ENCODE assay signal across 16 cellular contexts in the genomic region with DNA sequence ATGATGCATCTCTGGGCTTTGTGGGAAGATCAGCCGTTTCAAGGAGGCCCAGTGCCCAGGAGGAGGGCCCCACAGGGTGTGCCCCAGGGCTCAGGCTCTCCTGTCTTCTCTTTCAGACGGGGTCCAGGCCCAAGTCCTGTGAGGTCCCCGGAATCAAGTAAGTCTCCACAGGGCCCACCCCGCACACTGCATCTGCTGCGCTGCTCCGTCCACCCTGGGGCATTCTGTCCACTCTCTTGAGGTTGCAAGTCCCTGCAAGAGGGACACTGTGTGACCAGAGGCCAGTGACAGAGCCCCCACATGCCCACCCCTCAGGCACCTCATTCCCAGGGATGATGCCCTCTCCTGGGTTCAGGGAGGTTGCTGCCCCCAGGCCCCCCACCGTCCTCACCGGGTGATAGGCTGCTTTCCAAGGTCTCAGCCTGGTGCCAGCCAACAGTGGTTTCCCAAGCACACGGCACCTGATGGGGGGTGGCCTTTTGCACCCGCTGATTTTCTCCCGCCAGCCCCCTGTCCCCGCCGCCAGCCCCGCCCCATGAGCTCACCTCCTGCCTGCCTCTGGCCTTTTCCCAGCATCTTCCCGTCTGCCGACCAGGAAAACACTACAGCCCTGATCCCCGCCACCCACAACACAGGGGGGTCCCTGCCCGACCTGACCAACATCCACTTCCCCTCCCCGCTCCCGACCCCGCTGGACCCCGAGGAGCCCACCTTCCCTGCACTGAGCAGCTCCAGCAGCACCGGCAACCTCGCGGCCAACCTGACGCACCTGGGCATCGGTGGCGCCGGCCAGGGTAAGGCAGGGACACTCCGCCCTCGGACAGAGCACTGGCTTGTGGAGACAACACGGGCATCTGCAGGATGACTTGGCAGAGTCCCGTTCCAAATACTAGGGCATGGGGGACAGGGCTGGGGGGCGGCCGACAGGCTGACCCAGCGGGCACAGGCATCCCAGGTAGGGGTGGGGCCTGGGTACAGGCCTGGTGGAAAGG. TPM values are rescaled to one million over a fixed set of nuclear protein-coding genes. Genes with fewer than 3 reads are reported as not detected.
DNase-seq lines count a peak whose midpoint lies in the region; ATAC-seq, FAIRE-seq and TF ChIP-seq lines count a peak whose summit lies in the region.
"Had no signal": no experiment of that assay in that cellular context is flagged by ENCODE, and none has a peak within 500 bp of the region (broad histone marks: within the 10 kb centered on the region; RNA-seq: fewer than 3 reads in every experiment).

No MANE protein-coding gene starts in this region.

- BruUV-seq in K562 (replicated peaks; lab: Mats Ljungman, UMichigan), result no TSS peak

- no peaks in the 10 kb centered on the region for H3K9me1 ChIP-seq in K562 (ENCODE audit: control insufficient read depth, insufficient read depth, low read length)

- H3K27ac ChIP-seq in BLaER1 (no peak overlapping the region), HEK293 (ENCODE audit: extremely low read depth, low read depth, low read length) (no peak overlapping the region), K562 (ENCODE audit: extremely low read depth, low read depth, low read length) (no peak overlapping the region), prostate gland (peak overlapping the region; percentile 22 to 86), ovary (no peak overlapping the region)
- H3K27ac ChIP-seq: A549 had no signal

- no peak for FAIRE-seq in K562 (lab: Jason Lieb, UNC)
- FAIRE-seq: A549 had no signal

- H3K27me3 ChIP-seq in BLaER1 (no peaks in the 10 kb centered on the region), K562 (ENCODE audit: control insufficient read depth in 2 of 2, insufficient read depth in 2 of 2, low read length in 2 of 2) (no peaks in the 10 kb centered on the region; a peak in 1 of 5 replicates), prostate gland (replicated peaks; ENCODE audit: insufficient read depth) (no peaks in the 10 kb centered on the region), ovary (no peaks in the 10 kb centered on the region)

- no peaks in the 10 kb centered on the region for H3K79me2 ChIP-seq in K562 (ENCODE audit: control insufficient read depth, insufficient read depth, low read length)

- no peak for DNase-seq in K562 (ENCODE audit: extremely low read depth in 1 of 4, low spot score in 3 of 4)
- no peak for DNase-seq in prostate gland (ENCODE audit: low spot score)
- no peak for DNase-seq in NCI-H2107 treated with DMSO at 0.1 percent for 48 hours (lab: John Stamatoyannopoulos, UW; ENCODE audit: unreplicated experiment)
- DNase-seq in ovary, result no peak
- no peak for DNase-seq in dedifferentiated amniotic fluid mesenchymal stem cell (ENCODE audit: extremely low spot score)
- DNase-seq: Calu3; CD4-positive, CD25-positive, alpha-beta regulatory T cell; DMS 273 treated with DMSO at 0.1 percent for 48 hours; GOT3; HFFc6; KBM-7 had no signal

- peaks cover 75% of the 10 kb centered on the region for H3K4me1 ChIP-seq in BLaER1
- peaks cover 5% of the 10 kb centered on the region; the same call in 1 of the 2 replicates for H3K4me1 ChIP-seq in HEK293 (ENCODE audit: control insufficient read depth, insufficient read depth, low read length)
- peaks cover 6 to 60% of the 10 kb centered on the region in 2 experiments; a peak in 4 of 5 replicates for H3K4me1 ChIP-seq in K562 (replicated peaks in 1 of 2; ENCODE audit: control insufficient read depth in 2 of 2, insufficient read depth in 2 of 2, low read length in 2 of 2)
- peaks cover 16% of the 10 kb centered on the region for H3K4me1 ChIP-seq in prostate gland (replicated peaks)
- peaks cover 8% of the 10 kb centered on the region for H3K4me1 ChIP-seq in ovary (ENCODE audit: insufficient read depth)
- H3K4me1 ChIP-seq: HAP-1 had no signal

- H3K36me3 ChIP-seq in BLaER1, result peaks cover 12% of the 10 kb centered on the region
- H3K36me3 ChIP-seq in HEK293 (ENCODE audit: control insufficient read depth in 2 of 2, insufficient read depth in 1 of 2, low read length in 2 of 2), result no peaks in the 10 kb centered on the region; a peak in 1 of 3 replicates
- no peaks in the 10 kb centered on the region for H3K36me3 ChIP-seq in K562 (ENCODE audit: control insufficient read depth, insufficient read depth, low read length)
- H3K36me3 ChIP-seq in prostate gland, result no peaks in the 10 kb centered on the region
- H3K36me3 ChIP-seq in ovary, result no peaks in the 10 kb centered on the region
- H3K36me3 ChIP-seq: HAP-1 had no signal

- no peak for ATAC-seq in K562

- no peak for TF ChIP-seq EP300 in K562 (IDR thresholded peaks at IDR 0.05; ENCODE audit: low read length)
- no peak for TF ChIP-seq EP300 in ovary (IDR thresholded peaks at IDR 0.05)

- no peak for TF ChIP-seq POLR2A in K562 (conservative IDR thresholded peaks at IDR 0.05)
- no peak for TF ChIP-seq POLR2A in prostate gland (IDR thresholded peaks at IDR 0.05)
- no peak for TF ChIP-seq POLR2A in ovary (IDR thresholded peaks at IDR 0.05)

- H4K20me1 ChIP-seq in BLaER1, result peaks cover 9% of the 10 kb centered on the region; the same call in 1 of the 2 replicates
- H4K20me1 ChIP-seq in K562 (replicated peaks; ENCODE audit: control insufficient read depth, insufficient read depth, low read length), result peaks cover 11% of the 10 kb centered on the region; the same call in 1 of the 2 replicates

- POLR2A ChIA-PET in HEK293 (lab: Yijun Ruan, JAX), result no interaction called here
- POLR2A ChIA-PET in K562 (lab: Yijun Ruan, JAX), result interaction anchor here (0.7 to 1.3 kb wide), 3 partner anchors 10 to 239 kb away, joined by 3 to 5 read pairs (median 3); no protein-coding TSS in a partner anchor

- intact Hi-C loops in K562 (cut with micrococcal nuclease) (no loop called here), prostate gland (cut with DNase I) (no loop called here), ovary (cut with DNase I) (no loop called here)

- in situ Hi-C loops in K562 (cut with MboI), result no loop called here

- 37% methylated on average over 21 of the region's 36 CpGs for WGBS in K562 (ENCODE audit: insufficient coverage, low coverage, missing lambda C conversion rate)
- 69% methylated on average over 36 of the region's 36 CpGs for WGBS in prostate gland
- 89 to 90% (median 89%) methylated on average over 36 of the region's 36 CpGs for WGBS in ovary, 3 donors

- H3K4me2 ChIP-seq in BLaER1 (peak overlapping the region; percentile 92), K562 (ENCODE audit: insufficient read depth, low read length) (no peak overlapping the region)
- H3K4me2 ChIP-seq: A549 had no signal

- no peak overlapping the region for H3K4me3 ChIP-seq in BLaER1
- H3K4me3 ChIP-seq in HEK293 (ENCODE audit: low read depth, low read length), result no peak overlapping the region
- H3K4me3 ChIP-seq in K562, result no peak overlapping the region
- H3K4me3 ChIP-seq in prostate gland, result no peak overlapping the region
- no peak overlapping the region for H3K4me3 ChIP-seq in ovary
- H3K4me3 ChIP-seq: A549, HAP-1 had no signal

- H2AFZ ChIP-seq in K562 (ENCODE audit: low read depth, low read length), result no peak overlapping the region

- no peak for TF ChIP-seq CTCF in HEK293 (tag by site-specific recombination; IDR thresholded peaks at IDR 0.05)
- TF ChIP-seq CTCF in K562 (IDR thresholded peaks at IDR 0.05 in 2 of 3, conservative IDR thresholded peaks at IDR 0.05 in 1 of 3; ENCODE audit: insufficient read depth in 2 of 3, low read depth in 1 of 3, low read length in 3 of 3), result no peak
- no peak for TF ChIP-seq CTCF in prostate gland (IDR thresholded peaks at IDR 0.05)
- TF ChIP-seq CTCF in ovary (IDR thresholded peaks at IDR 0.05), result no peak

- H3K9me3 ChIP-seq in BLaER1 (no peaks in the 10 kb centered on the region), HEK293 (ENCODE audit: control insufficient read depth, insufficient read depth, low read depth, low read length) (no peaks in the 10 kb centered on the region), K562 (replicated peaks; ENCODE audit: control insufficient read depth, insufficient read depth, low read depth, low read length) (no peaks in the 10 kb centered on the region), prostate gland (no peaks in the 10 kb centered on the region), ovary (no peaks in the 10 kb centered on the region)
- H3K9me3 ChIP-seq: A549, HAP-1 had no signal

- CTCF ChIA-PET in HEK293 (lab: Yijun Ruan, JAX) (no interaction called here), K562 (lab: Yijun Ruan, JAX; ENCODE audit: low intra/inter-chr PET ratio) (no interaction called here)

- H3K9ac ChIP-seq in BLaER1 (no peak overlapping the region), K562 (ENCODE audit: insufficient read depth in 1 of 2, low read depth in 2 of 2, low read length in 2 of 2) (no peak overlapping the region)

- TF ChIP-seq RAD21 in K562 (CRISPR knock-in tag; conservative IDR thresholded peaks at IDR 0.05 in 1 of 2, IDR thresholded peaks at IDR 0.05 in 1 of 2), result no peak

TF ChIP-seq in HEK293, 187 proteins besides CTCF, POLR2A, EP300 and RAD21 (continues in another document):
- TF ChIP-seq ZIC2 (tag by site-specific recombination; IDR thresholded peaks at IDR 0.05) (0 out of 2 replicates have a peak, but pooled peaks have one; percentile 9), ZNF792 (tag by site-specific recombination; IDR thresholded peaks at IDR 0.05) (no peak), MEIS1 (CRISPR knock-in tag; IDR thresholded peaks at IDR 0.05; ENCODE audit: borderline replicate concordance) (no peak)

TF ChIP-seq in K562, 482 proteins besides CTCF, POLR2A, EP300 and RAD21:
- peak; percentile 35; the same call in 1 of the 2 replicates for TF ChIP-seq POLR2G (IDR thresholded peaks at IDR 0.05; ENCODE audit: low read depth, low read length)
- TF ChIP-seq CCNT2 (IDR thresholded peaks at IDR 0.05; ENCODE audit: borderline replicate concordance, extremely low read depth, insufficient read length, low read depth, low read length), result no peak

RNA-seq across cellular contexts. Expression of a gene that starts 31.4 kb away (rescaled TPM):
- not detected in 2 replicates for total RNA-seq in K562 (2011; cell fraction: chromatin; rRNA removed; ENCODE audit: low replicate concordance)
- not detected in 2 replicates for total RNA-seq in K562 (2011; cell fraction: nucleolus; rRNA removed)
- total RNA-seq in K562 (2011; cell fraction: nucleoplasm; rRNA removed), result not detected in 2 replicates
- not detected in 2 replicates for total RNA-seq in K562 (2014; rRNA removed)
- not detected in 2 replicates for total RNA-seq in K562 (2014; rRNA removed; fragmentation: Illumina TruSeq; extraction: Trizol)
- not detected in 2 replicates for total RNA-seq in K562 (2015; rRNA removed; fragmentation: Illumina TruSeq; extraction: Trizol)
- 0.07 TPM in 1 of 2 replicates, not detected in the other for total RNA-seq in K562 (2021)
- polyA plus RNA-seq in K562 (2011; rRNA removed), result not detected in 2 replicates
- polyA plus RNA-seq in K562 (2011; cell fraction: cytosol; rRNA removed), result not detected in 2 replicates
- not detected in 2 replicates for polyA plus RNA-seq in K562 (2011; cell fraction: nucleus; rRNA removed)
- polyA plus RNA-seq in K562 (2012), result not detected in 2 replicates
- not detected in 2 replicates for polyA plus RNA-seq in K562 (2014; fragmentation: Illumina TruSeq; extraction: Trizol)
- polyA plus RNA-seq in K562 (2014; fragmentation: Nextera tagmentation; extraction: Ambion mirVana), result not detected
- not detected in 2 replicates for polyA plus RNA-seq in K562 (2014; rRNA removed)
- polyA minus RNA-seq in K562 (2011; rRNA and poly(A)+ RNA removed), result not detected in 2 replicates
- not detected in 2 replicates for polyA minus RNA-seq in K562 (2011; cell fraction: cytosol; rRNA and poly(A)+ RNA removed)
- not detected in 2 replicates for polyA minus RNA-seq in K562 (2011; cell fraction: nucleus; rRNA and poly(A)+ RNA removed)
- total RNA-seq in prostate gland, result 1 to 10 TPM in 1 of 2 donors, under 1 TPM in 1; 0.09 to 2.0 TPM
- under 1 TPM in 4 of 7 donors, not detected in 3; 0.17 to 0.92 (median 0.52) TPM for total RNA-seq in ovary
- polyA plus RNA-seq in ovary, result under 1 TPM; 0.08 to 0.35 TPM
- total RNA-seq: Calu3; CD4-positive, CD25-positive, alpha-beta regulatory T cell; Daoy had no signal
- polyA plus RNA-seq: A549; CD4-positive, CD25-positive, alpha-beta regulatory T cell had no signal

Comparison
In these comparisons a context has a peak if more than half of its experiments do, and no peak if none do; other contexts are left out.
1. H3K27ac ChIP-seq: peak in prostate gland (2 of 2); none in BLaER1 (single experiment), HEK293 (single experiment), K562 (single experiment) and ovary (0 of 2).